Comparison of ENCODE assay signal across 1 cellular context in genomic region chr7:137935849-137936508, GRCh38.
TF ChIP-seq lines count a peak whose summit lies in the region.

No MANE protein-coding gene starts in this region.

TF ChIP-seq in WTC11, 78 proteins besides CTCF, POLR2A, EP300 and RAD21 (continued from another document):
- no peak for TF ChIP-seq NFYB (CRISPR knock-in tag; conservative IDR thresholded peaks at IDR 0.05; ENCODE audit: low read depth)
- no peak for TF ChIP-seq KAT7 (CRISPR knock-in tag; IDR thresholded peaks at IDR 0.05; ENCODE audit: borderline replicate concordance)
- TF ChIP-seq TEAD4 (CRISPR knock-in tag; IDR thresholded peaks at IDR 0.05), result no peak
